In genomic region chr4:153651041-153651960, GRCh38 we compare ENCODE assay signal across 8 cellular contexts. TPM values are rescaled to one million over a fixed set of nuclear protein-coding genes. Genes with fewer than 3 reads are reported as not detected.
A peak's percentile ranks its signal among the peaks of the same experiment; 100 is the strongest.
DNase-seq lines count a peak whose midpoint lies in the region; ATAC-seq and TF ChIP-seq lines count a peak whose summit lies in the region.

No MANE protein-coding gene starts in this region.

- no peaks in the 10 kb centered on the region for H3K27me3 ChIP-seq in WERI-Rb-1 (ENCODE audit: insufficient read depth, low read depth, severe bottlenecking)

- no peaks in the 10 kb centered on the region for H3K36me3 ChIP-seq in WERI-Rb-1

- H3K4me3 ChIP-seq in WERI-Rb-1 (ENCODE audit: low read depth, low read length), result no peak overlapping the region

- peak; percentile 20 for DNase-seq in Daoy (ENCODE audit: low read depth)
- DNase-seq in SKM-1 (lab: John Stamatoyannopoulos, UW; ENCODE audit: unreplicated experiment), result peak; percentile 98
- peak; percentile 74 for DNase-seq in medulla oblongata (ENCODE audit: extremely low spot score)
- peak; percentile 51 for DNase-seq in stimulated activated naive CD8-positive, alpha-beta T cell treated with anti-CD3 and anti-CD28 coated beads, Interleukin-15, Interleukin-2, amounts not matched to agents 100 U/mL and 50 U/mL, for 24 hours
- no peak for DNase-seq in WERI-Rb-1
- DNase-seq in NCI-H128 (lab: John Stamatoyannopoulos, UW; ENCODE audit: unreplicated experiment), result no peak

- 46 to 72% (median 50%) methylated on average over 10 of the region's 10 CpGs for WGBS in adipose tissue, 3 donors

- TF ChIP-seq CTCF in WERI-Rb-1 (IDR thresholded peaks at IDR 0.05; ENCODE audit: low read depth, low read length), result no peak

- H3K27ac ChIP-seq in adipose tissue (ENCODE audit: low read depth, low read length) (peak overlapping the region; percentile 61), WERI-Rb-1 (no peak overlapping the region)

- ATAC-seq in stimulated activated naive CD8-positive, alpha-beta T cell treated with anti-CD3 and anti-CD28 coated beads, Interleukin-15, Interleukin-2, amounts not matched to agents 100 U/mL and 50 U/mL, for 24 hours, result peak; percentile 84
- ATAC-seq in HG03097 (IDR thresholded peaks at IDR 0.05; ENCODE audit: low FRiP score, unreplicated experiment), result no peak

- no peaks in the 10 kb centered on the region for H3K9me3 ChIP-seq in WERI-Rb-1 (ENCODE audit: severe bottlenecking)

RNA-seq across cellular contexts. Expression of gene TLR2, which starts 32.8 kb away (rescaled TPM):
- not detected in 2 replicates for total RNA-seq in Daoy (2014; rRNA removed; shearing (Covaris generic))
- polyA plus RNA-seq in adipose tissue, result 10 to 100 TPM in 2 of 3 donors, 1 to 10 TPM in 1; 2.3 to 19.2 (median 11.0) TPM

Comparison
In these comparisons a context has a peak if more than half of its experiments do, and no peak if none do; other contexts are left out.
1. DNase-seq: peak in Daoy (single experiment), SKM-1 (single experiment), medulla oblongata (single experiment) and stimulated activated naive CD8-positive, alpha-beta T cell treated with anti-CD3 and anti-CD28 coated beads, Interleukin-15, Interleukin-2, amounts not matched to agents 100 U/mL and 50 U/mL, for 24 hours (single experiment); none in WERI-Rb-1 (single experiment) and NCI-H128 (single experiment).